Comparison of ENCODE assay signal across 8 cellular contexts in the genomic region with DNA sequence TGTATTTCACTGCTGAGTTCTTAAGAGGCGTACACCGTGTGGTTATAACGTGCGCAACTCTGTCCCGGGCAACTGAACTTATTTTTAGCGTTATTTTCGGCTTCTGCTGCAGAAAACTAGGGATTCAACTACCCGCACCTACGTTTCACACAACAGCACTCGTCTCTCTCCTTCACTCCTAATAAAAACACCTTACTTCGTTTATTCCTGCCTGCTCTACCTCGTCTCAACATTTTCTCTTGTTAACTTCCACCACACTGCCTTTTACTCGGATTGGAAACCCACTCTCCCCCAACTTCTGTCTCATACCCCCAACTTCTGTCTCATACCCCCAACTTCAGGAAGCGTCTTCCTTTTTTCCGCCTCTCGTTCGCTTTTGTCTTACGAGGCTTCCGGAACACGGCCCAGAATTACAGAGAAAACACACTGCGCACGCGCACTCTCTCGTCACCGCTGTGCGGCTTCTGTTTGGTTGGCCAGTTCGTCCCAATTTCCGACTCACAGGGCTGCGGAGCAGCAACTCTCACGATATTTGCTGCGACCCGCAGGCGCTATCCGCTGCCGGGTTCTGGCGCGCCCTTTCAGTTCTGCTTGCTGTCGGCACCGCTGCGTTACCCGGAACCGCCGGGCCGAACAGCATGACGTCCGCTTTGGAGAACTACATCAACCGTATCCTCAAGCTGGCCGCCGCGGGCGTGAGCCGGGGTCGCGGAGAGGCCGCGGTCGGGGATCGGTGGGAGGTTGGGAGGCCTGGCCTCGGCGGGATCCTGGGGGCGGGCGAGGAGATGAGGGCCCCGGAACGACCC. TPM values are rescaled to one million over a fixed set of nuclear protein-coding genes. Genes with fewer than 3 reads are reported as not detected.
DNase-seq lines count a peak whose midpoint lies in the region; ATAC-seq lines count a peak whose summit lies in the region.

Gene LSM8, plus strand, starts transcription at position 579 of the 806 bp plus-strand sequence. Its CDS starts 60 bp downstream, at position 639.

- peak within 1 kb of the TSS; percentile 78 to 97 (median 88) for H3K4me2 ChIP-seq in BLaER1 treated with 17β-estradiol and CSF1 and Interleukin-3, amounts not matched to agents 10 nM and 100 nM

- H3K9ac ChIP-seq in BLaER1 treated with 17β-estradiol and CSF1 and Interleukin-3, amounts not matched to agents 10 nM and 100 nM: peak within 1 kb of the TSS; percentile 94 to 99 (median 97)

- H4K20me1 ChIP-seq in BLaER1 treated with 17β-estradiol and CSF1 and Interleukin-3, amounts not matched to agents 10 nM and 100 nM: peaks cover 0 to 29% (median 17%) of the 10 kb centered on the region in 11 experiments; a peak in 12 of 22 replicates

- H3K9me3 ChIP-seq in BLaER1 treated with 17β-estradiol and CSF1 and Interleukin-3, amounts not matched to agents 10 nM and 100 nM (replicated peaks in 1 of 11): no peaks in the 10 kb centered on the region

- H3K4me3 ChIP-seq in BLaER1 treated with 17β-estradiol and CSF1 and Interleukin-3, amounts not matched to agents 10 nM and 100 nM: peak within 1 kb of the TSS; percentile 70 to 92 (median 82)

- no peaks in the 10 kb centered on the region for H3K27me3 ChIP-seq in BLaER1 treated with 17β-estradiol and CSF1 and Interleukin-3, amounts not matched to agents 10 nM and 100 nM

- peak; percentile 98 for DNase-seq in NCI-H748 (lab: John Stamatoyannopoulos, UW; ENCODE audit: unreplicated experiment)
- peak; percentile 97 for DNase-seq in activated CD4-positive, alpha-beta T cell treated with anti-CD3 and anti-CD28 coated beads, Interleukin-2, amount 50 U/mL, for 1 hour
- peak; percentile 21 for DNase-seq in cortex of kidney (lab: John Stamatoyannopoulos, UW)
- peak; percentile 97 for DNase-seq in left colon
- DNase-seq in stimulated activated CD4-positive, alpha-beta T cell treated with anti-CD3 and anti-CD28 coated beads, Interleukin-1b, Interleukin-23, amount 100 ng/mL, for 48 hours: peak; percentile 97

- H3K27ac ChIP-seq in BLaER1 treated with 17β-estradiol and CSF1 and Interleukin-3, amounts not matched to agents 10 nM and 100 nM: peak within 1 kb of the TSS; percentile 96 to 99 (median 97)

- peaks cover 18 to 37% (median 27%) of the 10 kb centered on the region in 11 experiments for H3K36me3 ChIP-seq in BLaER1 treated with 17β-estradiol and CSF1 and Interleukin-3, amounts not matched to agents 10 nM and 100 nM

- ATAC-seq in GM19351 (IDR thresholded peaks at IDR 0.05; ENCODE audit: unreplicated experiment) (peak; percentile 94), HG03521 (IDR thresholded peaks at IDR 0.05; ENCODE audit: unreplicated experiment) (peak; percentile 97), left colon (peak; percentile 98)

- peaks cover 18 to 39% (median 28%) of the 10 kb centered on the region in 10 experiments for H3K4me1 ChIP-seq in BLaER1 treated with 17β-estradiol and CSF1 and Interleukin-3, amounts not matched to agents 10 nM and 100 nM

- intact Hi-C loops in left colon (cut with DNase I, micrococcal nuclease): no loop called here

RNA-seq across cellular contexts. Expression of gene LSM8, which starts in this region (rescaled TPM):
- 10 to 100 TPM; 22.0 to 26.9 TPM for total RNA-seq in left colon

Comparison
In these comparisons a context has a peak if more than half of its experiments do, and no peak if none do; other contexts are left out.
1. Peak in every context shown above with its lines: DNase-seq, ATAC-seq, H3K4me3 ChIP-seq and H3K27ac ChIP-seq.
2. DNase-seq: peak in every context shown above with its lines; median percentile 98 in NCI-H748; 97 in activated CD4-positive, alpha-beta T cell treated with anti-CD3 and anti-CD28 coated beads, Interleukin-2, amount 50 U/mL, for 1 hour; 97 in left colon; 97 in stimulated activated CD4-positive, alpha-beta T cell treated with anti-CD3 and anti-CD28 coated beads, Interleukin-1b, Interleukin-23, amount 100 ng/mL, for 48 hours; 21 in cortex of kidney.